7 cellular contexts compared by ENCODE assay signal in the genomic region with DNA sequence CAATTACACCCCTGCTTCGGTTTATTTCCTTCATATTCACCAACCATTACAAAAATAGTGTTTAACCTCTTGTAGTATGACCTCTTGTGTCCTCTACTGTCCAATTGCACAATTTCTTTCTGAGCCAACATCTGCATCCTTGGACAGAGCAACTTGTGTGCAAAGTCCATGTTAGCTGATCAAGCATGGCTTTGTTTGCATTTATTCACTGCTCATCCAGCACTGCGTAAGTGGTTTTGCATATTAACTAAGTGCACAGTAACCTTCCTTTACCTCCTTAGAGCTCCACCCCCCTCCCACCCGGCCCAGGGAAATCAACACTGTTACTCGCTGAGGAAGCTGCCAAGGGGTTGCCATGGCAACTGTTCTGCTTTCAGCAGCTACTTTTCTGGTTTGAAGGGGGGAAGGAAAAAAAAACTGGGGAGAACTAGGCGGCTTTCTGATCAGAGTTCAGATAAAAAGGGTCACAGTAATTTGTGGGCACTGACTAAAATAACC.
DNase-seq lines count a peak whose midpoint lies in the region; ATAC-seq, FAIRE-seq and TF ChIP-seq lines count a peak whose summit lies in the region.

No MANE protein-coding gene starts in this region.

- H3K36me3 ChIP-seq in SJCRH30 (no peaks in the 10 kb centered on the region), pancreas (no peaks in the 10 kb centered on the region)

- intact Hi-C loops in pancreas (cut with DNase I), result loop anchor here in 1 of 3 donors (10.0 kb wide), 1 partner anchor 453 kb away; no protein-coding TSS in a partner anchor

- TF ChIP-seq CTCF in pancreas (IDR thresholded peaks at IDR 0.05), result no peak

- H3K9me3 ChIP-seq in SJCRH30 (replicated peaks) (no peaks in the 10 kb centered on the region), pancreas (no peaks in the 10 kb centered on the region)

- DNase-seq in GM19239 (ENCODE audit: insufficient read length, low spot score), result peak; percentile 6
- DNase-seq in HuH-7 (ENCODE audit: low spot score), result peak; percentile 28
- peak; percentile 81 to 82 for DNase-seq in SJCRH30
- DNase-seq in activated naive CD4-positive, alpha-beta T cell treated with Interleukin-2 at 50 U/mL for 16 hours, result peak; percentile 75
- DNase-seq in glomerular visceral epithelial cell (ENCODE audit: extremely low spot score), result peak; percentile 56
- DNase-seq in pancreas, result peak; percentile 67 to 80 (median 78)

- FAIRE-seq in GM19239 (lab: Jason Lieb, UNC), result peak; percentile 42
- no peak for FAIRE-seq in pancreas (lab: Jason Lieb, UNC)

- WGBS in pancreas, 2 donors, result 1 to 2% methylated on average over 5 of the region's 5 CpGs

- H3K4me3 ChIP-seq in SJCRH30 (peak overlapping the region; percentile 50), pancreas (peak overlapping the region in 1 of 4 donors; percentile 3)

- H3K4me1 ChIP-seq in SJCRH30 (peaks cover 7% of the 10 kb centered on the region; the same call in 1 of the 2 replicates), pancreas (peaks cover 12 to 15% (median 14%) of the 10 kb centered on the region in 3 donors)

- peak; percentile 71 to 83 (median 78) for ATAC-seq in pancreas

- H3K27me3 ChIP-seq in SJCRH30 (no peaks in the 10 kb centered on the region), pancreas (no peaks in the 10 kb centered on the region)

- H3K27ac ChIP-seq in SJCRH30 (peak overlapping the region; percentile 69), pancreas (peak overlapping the region in 1 of 4 donors; percentile 2), temporal lobe (ENCODE audit: low read depth, low read length) (peak overlapping the region; percentile 48)

Comparison
In these comparisons a context has a peak if more than half of its experiments do, and no peak if none do; other contexts are left out.
1. DNase-seq: peak in every context shown above with its lines; median percentile 82 in SJCRH30; 78 in pancreas; 75 in activated naive CD4-positive, alpha-beta T cell treated with Interleukin-2 at 50 U/mL for 16 hours; 56 in glomerular visceral epithelial cell; 28 in HuH-7; 6 in GM19239.